ENCODE assay signal across 10 cellular contexts in the genomic region with DNA sequence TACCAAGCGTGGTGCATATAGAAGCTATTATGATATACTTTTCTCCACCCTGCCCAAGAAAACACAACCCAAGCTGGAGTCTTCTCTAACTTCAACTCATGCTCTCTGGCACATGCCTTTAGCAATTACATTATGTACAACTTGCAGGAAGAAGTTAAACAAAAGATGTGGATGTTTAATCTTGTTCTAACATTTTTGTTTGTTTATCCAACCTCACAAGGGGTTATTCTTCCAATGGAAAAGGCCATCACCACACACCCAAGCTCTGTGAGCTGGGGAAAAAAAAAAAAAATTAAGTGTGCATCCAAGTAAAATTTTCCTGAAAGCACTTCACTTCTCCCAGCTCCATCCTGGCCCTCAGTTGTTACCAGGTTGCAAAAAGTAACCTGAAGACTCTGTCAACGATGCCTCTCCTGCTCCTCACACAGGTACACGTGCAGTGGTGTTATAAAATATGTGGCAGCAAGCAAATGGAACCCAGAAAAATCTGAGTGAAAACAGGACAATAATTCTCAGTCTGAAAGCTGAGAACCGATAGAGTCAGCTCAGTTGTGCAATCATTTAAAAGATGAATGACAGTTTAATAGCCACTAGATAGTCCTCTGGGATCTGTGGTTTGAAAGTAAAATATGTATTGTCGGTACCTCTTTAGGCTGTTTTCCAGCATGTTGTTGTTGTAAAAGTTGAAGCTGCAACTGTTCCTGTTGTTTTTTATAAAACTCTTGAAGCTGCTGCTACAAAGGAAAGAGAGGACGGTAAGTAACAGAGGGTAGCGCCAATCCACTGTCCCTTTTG.
DNase-seq lines count a peak whose midpoint lies in the region; ATAC-seq and TF ChIP-seq lines count a peak whose summit lies in the region.
"Had no signal": no experiment of that assay in that cellular context is flagged by ENCODE, and none has a peak within 500 bp of the region (broad histone marks: within the 10 kb centered on the region; RNA-seq: fewer than 3 reads in every experiment).

No MANE protein-coding gene starts in this region.

- no peak overlapping the region for H3K18ac ChIP-seq in H9 (ENCODE audit: insufficient read length, low read depth, low read length)

- no peak for ATAC-seq in HG02970 (IDR thresholded peaks at IDR 0.05; ENCODE audit: low FRiP score, unreplicated experiment)

- H4K8ac ChIP-seq in H9 (replicated peaks; ENCODE audit: insufficient read length, low read depth, low read length): no peak overlapping the region

- H3K4me1 ChIP-seq in OCI-LY3 (ENCODE audit: low read length) (peaks cover 100% of the 10 kb centered on the region), esophagus squamous epithelium (peaks cover 3 to 100% (median 64%) of the 10 kb centered on the region in 3 donors), skeletal muscle satellite cell (ENCODE audit: control insufficient read depth, insufficient read depth, low read length) (peaks cover 53% of the 10 kb centered on the region), H9 (ENCODE audit: insufficient read depth, low read length) (peaks cover 28% of the 10 kb centered on the region)

- peaks cover 99% of the 10 kb centered on the region for H4K20me1 ChIP-seq in OCI-LY3 (ENCODE audit: insufficient read depth, low read length)
- H4K20me1 ChIP-seq in H9 (ENCODE audit: control insufficient read depth, insufficient read depth, insufficient read length): no peaks in the 10 kb centered on the region

- H3K56ac ChIP-seq in H9 (ENCODE audit: insufficient read length, low read depth, low read length): no peak overlapping the region

- no peak overlapping the region for H2AK5ac ChIP-seq in H9 (ENCODE audit: insufficient read length, low read length)

- H3K4me2 ChIP-seq in OCI-LY3 (ENCODE audit: low read length) (peak overlapping the region; percentile 77; the same call in 1 of the 2 replicates), skeletal muscle satellite cell (ENCODE audit: low read length) (peak overlapping the region; percentile 55), H9 (ENCODE audit: insufficient read depth, insufficient read length, low read length) (no peak overlapping the region)

- peaks cover 91% of the 10 kb centered on the region in 2 experiments for H3K4me1 Mint-ChIP-seq in H9

- H3K4me3 ChIP-seq in OCI-LY3 (ENCODE audit: low read length) (no peak overlapping the region), esophagus squamous epithelium (no peak overlapping the region), skeletal muscle satellite cell (ENCODE audit: low read length) (no peak overlapping the region)

- no peaks in the 10 kb centered on the region for H3K23me2 ChIP-seq in H9 (ENCODE audit: insufficient read length, low read depth, low read length, poor library complexity, severe bottlenecking)

- WGBS in esophagus squamous epithelium, 2 donors: 50 to 55% methylated on average over 7 of the region's 7 CpGs
- no CpG with 5 or more reads among the region's 7 CpGs for WGBS in H9 (ENCODE audit: extremely low coverage, insufficient read length, low lambda C conversion rate)

- H2BK12ac ChIP-seq in H9 (ENCODE audit: insufficient read length, low read depth, low read length): no peak overlapping the region

- intact Hi-C loops in esophagus squamous epithelium (cut with DNase I): no loop called here

- no peaks in the 10 kb centered on the region; a peak in 1 of 5 replicates for H3K9me3 Mint-ChIP-seq in H9

- H3K9me3 ChIP-seq in OCI-LY3 (ENCODE audit: insufficient read depth, low read length) (no peaks in the 10 kb centered on the region), esophagus squamous epithelium (no peaks in the 10 kb centered on the region), skeletal muscle satellite cell (replicated peaks; ENCODE audit: low read length) (no peaks in the 10 kb centered on the region), H9 (ENCODE audit: control insufficient read depth, low read depth, low read length) (no peaks in the 10 kb centered on the region)

- no peak overlapping the region for H3K4ac ChIP-seq in H9 (ENCODE audit: low read depth, low read length)

- H3K27me3 Mint-ChIP-seq in H9 (ENCODE audit: low read depth): no peaks in the 10 kb centered on the region

- peaks cover 100% of the 10 kb centered on the region for H3K79me2 ChIP-seq in OCI-LY3 (ENCODE audit: low read length)
- H3K79me2 ChIP-seq in H9 (ENCODE audit: insufficient read depth, low read length): no peaks in the 10 kb centered on the region

- H3K79me1 ChIP-seq in H9 (ENCODE audit: insufficient read depth, low read depth, low read length, poor library complexity, severe bottlenecking): no peaks in the 10 kb centered on the region

- H3K23ac ChIP-seq in H9 (ENCODE audit: insufficient read length, low read depth, low read length): no peak overlapping the region

- H3K27ac ChIP-seq in OCI-LY3 (ENCODE audit: low read length) (0 out of 2 replicates have a peak overlapping the region, but pooled peaks have one; percentile 2), esophagus squamous epithelium (peak overlapping the region in 3 of 4 donors; percentile 45 to 74 (median 73)), H9 (ENCODE audit: insufficient read length, low read depth, low read length) (no peak overlapping the region)

- H2AFZ ChIP-seq in OCI-LY3 (ENCODE audit: low read depth, low read length) (no peak overlapping the region), H9 (ENCODE audit: low read length) (no peak overlapping the region)

- peak; percentile 6 for DNase-seq in DMS79 treated with DMSO at 0.1 percent for 48 hours (lab: John Stamatoyannopoulos, UW)
- no peak for DNase-seq in DMS79 (lab: John Stamatoyannopoulos, UW)
- DNase-seq in esophagus squamous epithelium (lab: John Stamatoyannopoulos, UW): no peak
- DNase-seq in C1 segment of cervical spinal cord (lab: John Stamatoyannopoulos, UW): no peak
- DNase-seq in H9: no peak
- DNase-seq: hippocampal formation, MM.1S had no signal

- H3K14ac ChIP-seq in H9 (ENCODE audit: insufficient read depth, low read length): no peak overlapping the region

- H3K36me3 Mint-ChIP-seq in H9 (ENCODE audit: insufficient read depth in 1 of 3, low read depth in 3 of 3): peaks cover 0 to 10% (median 9%) of the 10 kb centered on the region in 3 experiments; a peak in 4 of 7 replicates

- no peak overlapping the region for H4K91ac ChIP-seq in H9 (ENCODE audit: insufficient read length, low read depth, low read length)

- no peak overlapping the region for H2BK15ac ChIP-seq in H9 (ENCODE audit: low read depth, low read length)

- no peak overlapping the region for H3K4me3 Mint-ChIP-seq in H9

- H3K36me3 ChIP-seq in OCI-LY3 (replicated peaks; ENCODE audit: low read depth, low read length) (peaks cover 73% of the 10 kb centered on the region), esophagus squamous epithelium (peaks cover 0 to 53% (median 0%) of the 10 kb centered on the region in 3 donors), skeletal muscle satellite cell (ENCODE audit: insufficient read depth, low read length) (peaks cover 42% of the 10 kb centered on the region)

- H3K9ac ChIP-seq in OCI-LY3 (ENCODE audit: low read length) (no peak overlapping the region), skeletal muscle satellite cell (ENCODE audit: low read depth, low read length) (no peak overlapping the region), H9 (ENCODE audit: extremely low read depth, insufficient read length, low read length) (no peak overlapping the region)

- H2BK20ac ChIP-seq in H9 (ENCODE audit: low read depth, low read length, poor library complexity, severe bottlenecking): no peak overlapping the region

- TF ChIP-seq POLR2A in esophagus squamous epithelium (IDR thresholded peaks at IDR 0.05): no peak

- H3T11ph ChIP-seq in H9 (ENCODE audit: low read length): no peak overlapping the region

- no peak overlapping the region for H2BK120ac ChIP-seq in H9 (ENCODE audit: low read depth, low read length, poor library complexity, severe bottlenecking)

- no peak overlapping the region for H2BK5ac ChIP-seq in H9 (ENCODE audit: insufficient read length, low read length)

- no peak for TF ChIP-seq CTCF in OCI-LY3 (IDR thresholded peaks at IDR 0.05; ENCODE audit: low read depth, low read length)
- no peak for TF ChIP-seq CTCF in esophagus squamous epithelium (IDR thresholded peaks at IDR 0.05)
- TF ChIP-seq CTCF in H9 (conservative IDR thresholded peaks at IDR 0.05): no peak

- H3K27me3 ChIP-seq in OCI-LY3 (ENCODE audit: low read depth, low read length): no peaks in the 10 kb centered on the region
- H3K27me3 ChIP-seq in esophagus squamous epithelium: no peaks in the 10 kb centered on the region
- no peaks in the 10 kb centered on the region for H3K27me3 ChIP-seq in skeletal muscle satellite cell (ENCODE audit: control insufficient read depth, insufficient read depth, low read length)
- no peaks in the 10 kb centered on the region for H3K27me3 ChIP-seq in H9 (ENCODE audit: insufficient read depth, low read length)

- H3K27ac Mint-ChIP-seq in H9: no peak overlapping the region; a peak in 1 of 7 replicates

- no peak overlapping the region for H4K5ac ChIP-seq in H9 (ENCODE audit: insufficient read length, low read depth, low read length)
